Comparison of ENCODE assay signal across 35 cellular contexts in the genomic region with DNA sequence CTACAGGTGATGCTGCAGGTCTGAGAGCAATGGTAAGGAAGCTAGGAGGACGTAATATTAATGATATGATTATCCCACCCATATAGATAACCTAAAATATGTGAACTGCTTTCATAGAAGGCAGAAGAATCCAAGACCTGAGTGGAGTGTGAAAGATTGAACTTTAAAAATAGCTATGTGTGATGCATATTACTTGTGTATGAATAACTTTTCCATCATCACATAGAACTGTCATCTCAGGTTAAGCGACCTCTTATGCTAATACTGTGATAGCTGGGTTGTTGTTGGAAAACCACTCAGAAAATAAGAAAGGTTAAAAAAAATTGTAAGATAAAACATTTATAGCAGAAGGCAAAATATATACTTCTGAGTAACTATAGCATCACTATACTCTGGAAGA.
"Had no signal": no experiment of that assay in that cellular context is flagged by ENCODE, and none has a peak within 500 bp of the region (broad histone marks: within the 10 kb centered on the region; RNA-seq: fewer than 3 reads in every experiment).

No MANE protein-coding gene starts in this region.

- DNase-seq: Karpas-422, Kasumi-1, KG1, MG63, MM.1S, MV-4-11, NCI-H1048, NCI-H1092, NCI-H1092 treated with DMSO at 0.1 percent for 48 hours, NCI-H1105, NCI-H1105 treated with DMSO at 0.1 percent for 48 hours, NCI-H1417, NCI-H1417 treated with DMSO at 0.1 percent for 48 hours, NCI-H1436, NCI-H1436 treated with DMSO at 0.1 percent for 48 hours, NCI-H146, NCI-H1694, NCI-H1694 treated with DMSO at 0.1 percent for 48 hours, NCI-H187, NCI-H187 treated with DMSO at 0.1 percent for 48 hours, NCI-H1930, NCI-H2029, NCI-H2029 treated with DMSO at 0.1 percent for 48 hours, NCI-H2081, NCI-H2081 treated with DMSO at 0.1 percent for 48 hours, NCI-H2107, NCI-H2171, NCI-H2171 treated with DMSO at 0.1 percent for 48 hours, NCI-H2227 treated with DMSO at 0.1 percent for 48 hours, NCI-H226, NCI-H345, NCI-H446, NCI-H446 treated with DMSO at 0.1 percent for 48 hours, NCI-H510A had no signal

- H3K4me2 ChIP-seq: KMS-11 had no signal

- H3K9ac ChIP-seq: KMS-11 had no signal

- H3K27ac ChIP-seq: KMS-11 had no signal

- H3K4me3 ChIP-seq: MG63 had no signal

- H3K9me3 ChIP-seq: MG63 had no signal

- H3K27me3 ChIP-seq: MG63 had no signal

- H3K36me3 ChIP-seq: MG63 had no signal
